8 cellular contexts compared by ENCODE assay signal in the genomic region with DNA sequence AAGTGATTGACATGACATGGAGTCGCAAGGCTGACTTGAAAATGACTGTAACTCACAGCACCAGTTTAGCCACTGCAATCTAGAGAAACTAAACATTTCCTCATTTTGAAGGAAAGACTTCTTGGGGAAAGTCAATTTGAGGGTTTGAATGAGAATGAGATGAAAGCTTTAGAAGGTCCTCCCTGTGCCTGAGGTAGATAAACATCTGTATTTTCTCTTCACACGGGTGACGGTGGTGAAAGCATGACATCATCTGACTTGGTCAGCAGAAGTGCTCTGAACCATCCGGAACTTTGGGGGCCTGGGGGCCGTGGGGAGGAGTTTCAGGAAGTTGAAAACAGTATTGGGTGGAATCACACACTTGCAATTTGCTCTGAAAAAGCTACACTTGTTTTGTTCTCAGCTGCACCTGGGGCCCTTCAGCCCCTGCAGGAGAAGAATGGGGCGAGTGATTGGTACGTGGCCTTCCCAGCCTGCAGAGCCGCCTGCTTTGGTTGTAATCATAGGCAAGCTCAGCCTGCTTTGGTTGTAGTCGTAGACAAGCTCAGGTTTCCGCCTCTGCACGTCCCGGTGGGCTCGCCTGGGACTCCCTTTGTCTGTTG. TPM values are rescaled to one million over a fixed set of nuclear protein-coding genes. Genes with fewer than 3 reads are reported as not detected.
DNase-seq lines count a peak whose midpoint lies in the region; ATAC-seq and TF ChIP-seq lines count a peak whose summit lies in the region.

No MANE protein-coding gene starts in this region.

- ATAC-seq in GM21390 (IDR thresholded peaks at IDR 0.05; ENCODE audit: unreplicated experiment) = peak; percentile 35
- no peak for ATAC-seq in GM18519 (IDR thresholded peaks at IDR 0.05; ENCODE audit: low FRiP score, unreplicated experiment)

- no peaks in the 10 kb centered on the region for H3K9me3 ChIP-seq in iPS-20b (ENCODE audit: insufficient read depth, low read depth, low read length)

- peak; percentile 76 for DNase-seq in activated naive CD4-positive, alpha-beta T cell treated with Interleukin-2 at 50 U/mL for 16 hours
- peak; percentile 23 to 43 (median 42) for DNase-seq in stimulated activated CD4-positive, alpha-beta T cell treated with anti-CD3 and anti-CD28 coated beads, TNF-alpha, amount 100 ng/mL, for 1 hour (ENCODE audit: low read depth in 3 of 3, low spot score in 1 of 3)
- DNase-seq in pons (ENCODE audit: low spot score) (no peak), NCI-H774 (lab: John Stamatoyannopoulos, UW) (no peak)

- no peaks in the 10 kb centered on the region for H3K27me3 ChIP-seq in iPS-20b (ENCODE audit: insufficient read depth, low read length)

- H3K9ac ChIP-seq in iPS-20b (ENCODE audit: low read depth, low read length) = peak overlapping the region; percentile 19; the same call in 1 of the 2 replicates

- H3K4me1 ChIP-seq in iPS-20b (ENCODE audit: insufficient read depth, low read length) = 0 out of 2 replicates have a peak, but pooled peaks cover 3% of the 10 kb centered on the region

- H3K4me3 ChIP-seq in iPS-20b (ENCODE audit: low read length) = no peak overlapping the region

- H3K36me3 ChIP-seq in iPS-20b (ENCODE audit: insufficient read depth, low read depth, low read length) = peaks cover 20% of the 10 kb centered on the region

- H3K27ac ChIP-seq in iPS-20b (ENCODE audit: low read length) = no peak overlapping the region

TF ChIP-seq in PFSK-1, 5 proteins besides CTCF, POLR2A, EP300 and RAD21:
- TF ChIP-seq TAF1 (IDR thresholded peaks at IDR 0.05; ENCODE audit: borderline replicate concordance, insufficient read depth, low read length) (peak; percentile 40; the same call in 1 of the 2 replicates), SIN3A (IDR thresholded peaks at IDR 0.05; ENCODE audit: borderline replicate concordance, insufficient read depth, low read length) (0 out of 2 replicates have a peak, but pooled peaks have one; percentile 35), POLR2AphosphoS5 (IDR thresholded peaks at IDR 0.05; ENCODE audit: low read depth, low read length) (no peak)
TF ChIP-seq in PFSK-1: peak in this region for 2.

RNA-seq across cellular contexts. Expression of a gene that starts 5.0 kb away (rescaled TPM):
- 34.9 TPM for polyA plus RNA-seq in PFSK-1 (2012; ENCODE audit: insufficient read length, low read depth)

RNA-seq across cellular contexts. Expression of a gene that starts 19.9 kb away (rescaled TPM):
- polyA plus RNA-seq in PFSK-1 (2012; ENCODE audit: insufficient read length, low read depth) = 0.09 TPM

Comparison
In these comparisons a context has a peak if more than half of its experiments do, and no peak if none do; other contexts are left out.
1. DNase-seq: peak in activated naive CD4-positive, alpha-beta T cell treated with Interleukin-2 at 50 U/mL for 16 hours (single experiment) and stimulated activated CD4-positive, alpha-beta T cell treated with anti-CD3 and anti-CD28 coated beads, TNF-alpha, amount 100 ng/mL, for 1 hour (3 of 3); none in pons (single experiment) and NCI-H774 (single experiment).